ENCODE assay signal across 1 cellular context in the genomic region with DNA sequence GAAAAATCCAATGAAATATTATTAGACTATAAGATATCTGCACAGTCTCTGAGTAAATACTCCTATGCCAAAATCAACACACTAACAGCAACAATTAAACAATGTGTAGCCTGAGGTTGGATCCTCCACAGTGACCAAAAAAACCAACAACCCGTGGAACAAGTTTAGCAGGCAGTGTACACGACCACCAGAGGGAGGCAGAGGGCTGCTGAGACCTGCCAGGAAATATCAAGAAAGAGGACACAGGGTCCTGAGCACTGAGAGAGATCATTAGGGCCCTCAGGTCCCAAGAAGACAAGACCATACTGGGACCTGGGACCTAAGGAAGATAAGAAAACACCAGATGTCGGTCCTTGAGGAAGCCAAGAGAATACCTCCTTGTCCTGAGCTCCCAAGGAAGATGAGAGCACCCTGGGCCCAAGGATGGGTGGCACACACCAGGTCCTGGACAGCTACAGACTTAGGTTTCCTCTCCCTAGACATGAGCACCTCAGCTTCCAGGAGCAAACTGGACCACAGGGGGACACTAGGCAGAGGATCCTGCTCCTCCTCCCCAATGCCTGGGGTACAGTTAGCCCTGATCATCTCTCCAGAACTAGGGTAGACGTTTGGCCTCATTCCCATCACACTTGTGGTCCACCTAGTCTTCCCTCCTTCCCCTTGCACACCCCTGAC.
TF ChIP-seq lines count a peak whose summit lies in the region.

No MANE protein-coding gene starts in this region.

TF ChIP-seq in HEK293, 187 proteins besides CTCF, POLR2A, EP300 and RAD21 (continued from another document and continues in another):
- TF ChIP-seq ZNF48 (tag by site-specific recombination; IDR thresholded peaks at IDR 0.05) (no peak), ZNF274 (IDR thresholded peaks at IDR 0.05; ENCODE audit: low read length) (no peak), ZNF274 (tag by site-specific recombination; IDR thresholded peaks at IDR 0.05; ENCODE audit: borderline replicate concordance) (no peak), ZNF146 (tag by site-specific recombination; IDR thresholded peaks at IDR 0.05) (no peak), ZIC2 (tag by site-specific recombination; IDR thresholded peaks at IDR 0.05) (no peak), IKZF3 (tag by site-specific recombination; IDR thresholded peaks at IDR 0.05) (no peak), ZNF174 (tag by site-specific recombination; IDR thresholded peaks at IDR 0.05) (no peak), ZNF2 (tag by site-specific recombination; IDR thresholded peaks at IDR 0.05) (no peak), ZNF214 (tag by site-specific recombination; IDR thresholded peaks at IDR 0.05; ENCODE audit: borderline replicate concordance) (no peak), ZNF404 (tag by site-specific recombination; IDR thresholded peaks at IDR 0.05) (no peak), ZNF311 (tag by site-specific recombination; IDR thresholded peaks at IDR 0.05; ENCODE audit: borderline replicate concordance) (peak; percentile 62; the same call in 1 of the 2 replicates), KLF8 (tag by site-specific recombination; IDR thresholded peaks at IDR 0.05) (0 out of 2 replicates have a peak, but pooled peaks have one; percentile 15), ZNF473 (tag by site-specific recombination; IDR thresholded peaks at IDR 0.05) (no peak), ZNF610 (tag by site-specific recombination; IDR thresholded peaks at IDR 0.05; ENCODE audit: borderline replicate concordance) (no peak), ZNF530 (tag by site-specific recombination; IDR thresholded peaks at IDR 0.05; ENCODE audit: low read depth) (no peak), EGR2 (tag by site-specific recombination; IDR thresholded peaks at IDR 0.05; ENCODE audit: low read depth) (no peak), ZNF558 (tag by site-specific recombination; IDR thresholded peaks at IDR 0.05) (peak; percentile 11; the same call in 1 of the 2 replicates), ZNF585B (tag by site-specific recombination; IDR thresholded peaks at IDR 0.05) (no peak), ZNF248 (tag by site-specific recombination; IDR thresholded peaks at IDR 0.05) (no peak), ZNF423 (tag by site-specific recombination; IDR thresholded peaks at IDR 0.05) (no peak), ZXDB (tag by site-specific recombination; IDR thresholded peaks at IDR 0.05) (no peak), ZNF623 (tag by site-specific recombination; IDR thresholded peaks at IDR 0.05) (no peak), ZNF776 (tag by site-specific recombination; IDR thresholded peaks at IDR 0.05; ENCODE audit: borderline replicate concordance) (no peak), ZBTB20 (tag by site-specific recombination; IDR thresholded peaks at IDR 0.05) (no peak), ZNF221 (tag by site-specific recombination; IDR thresholded peaks at IDR 0.05; ENCODE audit: borderline replicate concordance) (no peak), ZNF175 (tag by site-specific recombination; IDR thresholded peaks at IDR 0.05) (no peak), YY2 (tag by site-specific recombination; IDR thresholded peaks at IDR 0.05) (no peak), ZNF391 (tag by site-specific recombination; IDR thresholded peaks at IDR 0.05; ENCODE audit: borderline replicate concordance, low read depth) (no peak), ZNF707 (tag by site-specific recombination; IDR thresholded peaks at IDR 0.05) (no peak), ZSCAN16 (tag by site-specific recombination; IDR thresholded peaks at IDR 0.05) (0 out of 2 replicates have a peak, but pooled peaks have one; percentile 4)
- TF ChIP-seq, protein P1, sequence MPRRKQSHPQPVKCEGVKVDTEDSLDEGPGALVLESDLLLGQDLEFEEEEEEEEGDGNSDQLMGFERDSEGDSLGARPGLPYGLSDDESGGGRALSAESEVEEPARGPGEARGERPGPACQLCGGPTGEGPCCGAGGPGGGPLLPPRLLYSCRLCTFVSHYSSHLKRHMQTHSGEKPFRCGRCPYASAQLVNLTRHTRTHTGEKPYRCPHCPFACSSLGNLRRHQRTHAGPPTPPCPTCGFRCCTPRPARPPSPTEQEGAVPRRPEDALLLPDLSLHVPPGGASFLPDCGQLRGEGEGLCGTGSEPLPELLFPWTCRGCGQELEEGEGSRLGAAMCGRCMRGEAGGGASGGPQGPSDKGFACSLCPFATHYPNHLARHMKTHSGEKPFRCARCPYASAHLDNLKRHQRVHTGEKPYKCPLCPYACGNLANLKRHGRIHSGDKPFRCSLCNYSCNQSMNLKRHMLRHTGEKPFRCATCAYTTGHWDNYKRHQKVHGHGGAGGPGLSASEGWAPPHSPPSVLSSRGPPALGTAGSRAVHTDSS (tag by site-specific recombination; IDR thresholded peaks at IDR 0.05): no peak
- TF ChIP-seq, protein P2, sequence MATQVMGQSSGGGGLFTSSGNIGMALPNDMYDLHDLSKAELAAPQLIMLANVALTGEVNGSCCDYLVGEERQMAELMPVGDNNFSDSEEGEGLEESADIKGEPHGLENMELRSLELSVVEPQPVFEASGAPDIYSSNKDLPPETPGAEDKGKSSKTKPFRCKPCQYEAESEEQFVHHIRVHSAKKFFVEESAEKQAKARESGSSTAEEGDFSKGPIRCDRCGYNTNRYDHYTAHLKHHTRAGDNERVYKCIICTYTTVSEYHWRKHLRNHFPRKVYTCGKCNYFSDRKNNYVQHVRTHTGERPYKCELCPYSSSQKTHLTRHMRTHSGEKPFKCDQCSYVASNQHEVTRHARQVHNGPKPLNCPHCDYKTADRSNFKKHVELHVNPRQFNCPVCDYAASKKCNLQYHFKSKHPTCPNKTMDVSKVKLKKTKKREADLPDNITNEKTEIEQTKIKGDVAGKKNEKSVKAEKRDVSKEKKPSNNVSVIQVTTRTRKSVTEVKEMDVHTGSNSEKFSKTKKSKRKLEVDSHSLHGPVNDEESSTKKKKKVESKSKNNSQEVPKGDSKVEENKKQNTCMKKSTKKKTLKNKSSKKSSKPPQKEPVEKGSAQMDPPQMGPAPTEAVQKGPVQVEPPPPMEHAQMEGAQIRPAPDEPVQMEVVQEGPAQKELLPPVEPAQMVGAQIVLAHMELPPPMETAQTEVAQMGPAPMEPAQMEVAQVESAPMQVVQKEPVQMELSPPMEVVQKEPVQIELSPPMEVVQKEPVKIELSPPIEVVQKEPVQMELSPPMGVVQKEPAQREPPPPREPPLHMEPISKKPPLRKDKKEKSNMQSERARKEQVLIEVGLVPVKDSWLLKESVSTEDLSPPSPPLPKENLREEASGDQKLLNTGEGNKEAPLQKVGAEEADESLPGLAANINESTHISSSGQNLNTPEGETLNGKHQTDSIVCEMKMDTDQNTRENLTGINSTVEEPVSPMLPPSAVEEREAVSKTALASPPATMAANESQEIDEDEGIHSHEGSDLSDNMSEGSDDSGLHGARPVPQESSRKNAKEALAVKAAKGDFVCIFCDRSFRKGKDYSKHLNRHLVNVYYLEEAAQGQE (tag by site-specific recombination; IDR thresholded peaks at IDR 0.05): no peak
- TF ChIP-seq, protein P3, sequence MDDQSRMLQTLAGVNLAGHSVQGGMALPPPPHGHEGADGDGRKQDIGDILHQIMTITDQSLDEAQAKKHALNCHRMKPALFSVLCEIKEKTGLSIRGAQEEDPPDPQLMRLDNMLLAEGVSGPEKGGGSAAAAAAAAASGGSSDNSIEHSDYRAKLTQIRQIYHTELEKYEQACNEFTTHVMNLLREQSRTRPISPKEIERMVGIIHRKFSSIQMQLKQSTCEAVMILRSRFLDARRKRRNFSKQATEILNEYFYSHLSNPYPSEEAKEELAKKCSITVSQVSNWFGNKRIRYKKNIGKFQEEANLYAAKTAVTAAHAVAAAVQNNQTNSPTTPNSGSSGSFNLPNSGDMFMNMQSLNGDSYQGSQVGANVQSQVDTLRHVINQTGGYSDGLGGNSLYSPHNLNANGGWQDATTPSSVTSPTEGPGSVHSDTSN (CRISPR knock-in tag; IDR thresholded peaks at IDR 0.05): no peak
- TF ChIP-seq, protein P4, sequence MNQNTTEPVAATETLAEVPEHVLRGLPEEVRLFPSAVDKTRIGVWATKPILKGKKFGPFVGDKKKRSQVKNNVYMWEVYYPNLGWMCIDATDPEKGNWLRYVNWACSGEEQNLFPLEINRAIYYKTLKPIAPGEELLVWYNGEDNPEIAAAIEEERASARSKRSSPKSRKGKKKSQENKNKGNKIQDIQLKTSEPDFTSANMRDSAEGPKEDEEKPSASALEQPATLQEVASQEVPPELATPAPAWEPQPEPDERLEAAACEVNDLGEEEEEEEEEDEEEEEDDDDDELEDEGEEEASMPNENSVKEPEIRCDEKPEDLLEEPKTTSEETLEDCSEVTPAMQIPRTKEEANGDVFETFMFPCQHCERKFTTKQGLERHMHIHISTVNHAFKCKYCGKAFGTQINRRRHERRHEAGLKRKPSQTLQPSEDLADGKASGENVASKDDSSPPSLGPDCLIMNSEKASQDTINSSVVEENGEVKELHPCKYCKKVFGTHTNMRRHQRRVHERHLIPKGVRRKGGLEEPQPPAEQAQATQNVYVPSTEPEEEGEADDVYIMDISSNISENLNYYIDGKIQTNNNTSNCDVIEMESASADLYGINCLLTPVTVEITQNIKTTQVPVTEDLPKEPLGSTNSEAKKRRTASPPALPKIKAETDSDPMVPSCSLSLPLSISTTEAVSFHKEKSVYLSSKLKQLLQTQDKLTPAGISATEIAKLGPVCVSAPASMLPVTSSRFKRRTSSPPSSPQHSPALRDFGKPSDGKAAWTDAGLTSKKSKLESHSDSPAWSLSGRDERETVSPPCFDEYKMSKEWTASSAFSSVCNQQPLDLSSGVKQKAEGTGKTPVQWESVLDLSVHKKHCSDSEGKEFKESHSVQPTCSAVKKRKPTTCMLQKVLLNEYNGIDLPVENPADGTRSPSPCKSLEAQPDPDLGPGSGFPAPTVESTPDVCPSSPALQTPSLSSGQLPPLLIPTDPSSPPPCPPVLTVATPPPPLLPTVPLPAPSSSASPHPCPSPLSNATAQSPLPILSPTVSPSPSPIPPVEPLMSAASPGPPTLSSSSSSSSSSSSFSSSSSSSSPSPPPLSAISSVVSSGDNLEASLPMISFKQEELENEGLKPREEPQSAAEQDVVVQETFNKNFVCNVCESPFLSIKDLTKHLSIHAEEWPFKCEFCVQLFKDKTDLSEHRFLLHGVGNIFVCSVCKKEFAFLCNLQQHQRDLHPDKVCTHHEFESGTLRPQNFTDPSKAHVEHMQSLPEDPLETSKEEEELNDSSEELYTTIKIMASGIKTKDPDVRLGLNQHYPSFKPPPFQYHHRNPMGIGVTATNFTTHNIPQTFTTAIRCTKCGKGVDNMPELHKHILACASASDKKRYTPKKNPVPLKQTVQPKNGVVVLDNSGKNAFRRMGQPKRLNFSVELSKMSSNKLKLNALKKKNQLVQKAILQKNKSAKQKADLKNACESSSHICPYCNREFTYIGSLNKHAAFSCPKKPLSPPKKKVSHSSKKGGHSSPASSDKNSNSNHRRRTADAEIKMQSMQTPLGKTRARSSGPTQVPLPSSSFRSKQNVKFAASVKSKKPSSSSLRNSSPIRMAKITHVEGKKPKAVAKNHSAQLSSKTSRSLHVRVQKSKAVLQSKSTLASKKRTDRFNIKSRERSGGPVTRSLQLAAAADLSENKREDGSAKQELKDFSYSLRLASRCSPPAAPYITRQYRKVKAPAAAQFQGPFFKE (tag by site-specific recombination; IDR thresholded peaks at IDR 0.05; ENCODE audit: borderline replicate concordance): no peak
- TF ChIP-seq, protein P5, sequence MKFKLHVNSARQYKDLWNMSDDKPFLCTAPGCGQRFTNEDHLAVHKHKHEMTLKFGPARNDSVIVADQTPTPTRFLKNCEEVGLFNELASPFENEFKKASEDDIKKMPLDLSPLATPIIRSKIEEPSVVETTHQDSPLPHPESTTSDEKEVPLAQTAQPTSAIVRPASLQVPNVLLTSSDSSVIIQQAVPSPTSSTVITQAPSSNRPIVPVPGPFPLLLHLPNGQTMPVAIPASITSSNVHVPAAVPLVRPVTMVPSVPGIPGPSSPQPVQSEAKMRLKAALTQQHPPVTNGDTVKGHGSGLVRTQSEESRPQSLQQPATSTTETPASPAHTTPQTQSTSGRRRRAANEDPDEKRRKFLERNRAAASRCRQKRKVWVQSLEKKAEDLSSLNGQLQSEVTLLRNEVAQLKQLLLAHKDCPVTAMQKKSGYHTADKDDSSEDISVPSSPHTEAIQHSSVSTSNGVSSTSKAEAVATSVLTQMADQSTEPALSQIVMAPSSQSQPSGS (tag by site-specific recombination; IDR thresholded peaks at IDR 0.05; ENCODE audit: low read depth): no peak
- TF ChIP-seq, protein P6, sequence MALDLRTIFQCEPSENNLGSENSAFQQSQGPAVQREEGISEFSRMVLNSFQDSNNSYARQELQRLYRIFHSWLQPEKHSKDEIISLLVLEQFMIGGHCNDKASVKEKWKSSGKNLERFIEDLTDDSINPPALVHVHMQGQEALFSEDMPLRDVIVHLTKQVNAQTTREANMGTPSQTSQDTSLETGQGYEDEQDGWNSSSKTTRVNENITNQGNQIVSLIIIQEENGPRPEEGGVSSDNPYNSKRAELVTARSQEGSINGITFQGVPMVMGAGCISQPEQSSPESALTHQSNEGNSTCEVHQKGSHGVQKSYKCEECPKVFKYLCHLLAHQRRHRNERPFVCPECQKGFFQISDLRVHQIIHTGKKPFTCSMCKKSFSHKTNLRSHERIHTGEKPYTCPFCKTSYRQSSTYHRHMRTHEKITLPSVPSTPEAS (tag by site-specific recombination; IDR thresholded peaks at IDR 0.05): no peak
- TF ChIP-seq, protein P7, sequence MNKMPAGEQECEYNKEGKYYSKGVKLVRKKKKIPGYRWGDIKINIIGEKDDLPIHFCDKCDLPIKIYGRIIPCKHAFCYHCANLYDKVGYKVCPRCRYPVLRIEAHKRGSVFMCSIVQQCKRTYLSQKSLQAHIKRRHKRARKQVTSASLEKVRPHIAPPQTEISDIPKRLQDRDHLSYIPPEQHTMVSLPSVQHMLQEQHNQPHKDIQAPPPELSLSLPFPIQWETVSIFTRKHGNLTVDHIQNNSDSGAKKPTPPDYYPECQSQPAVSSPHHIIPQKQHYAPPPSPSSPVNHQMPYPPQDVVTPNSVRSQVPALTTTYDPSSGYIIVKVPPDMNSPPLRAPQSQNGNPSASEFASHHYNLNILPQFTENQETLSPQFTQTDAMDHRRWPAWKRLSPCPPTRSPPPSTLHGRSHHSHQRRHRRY (tag by site-specific recombination; IDR thresholded peaks at IDR 0.05): no peak
- TF ChIP-seq, protein P8, sequence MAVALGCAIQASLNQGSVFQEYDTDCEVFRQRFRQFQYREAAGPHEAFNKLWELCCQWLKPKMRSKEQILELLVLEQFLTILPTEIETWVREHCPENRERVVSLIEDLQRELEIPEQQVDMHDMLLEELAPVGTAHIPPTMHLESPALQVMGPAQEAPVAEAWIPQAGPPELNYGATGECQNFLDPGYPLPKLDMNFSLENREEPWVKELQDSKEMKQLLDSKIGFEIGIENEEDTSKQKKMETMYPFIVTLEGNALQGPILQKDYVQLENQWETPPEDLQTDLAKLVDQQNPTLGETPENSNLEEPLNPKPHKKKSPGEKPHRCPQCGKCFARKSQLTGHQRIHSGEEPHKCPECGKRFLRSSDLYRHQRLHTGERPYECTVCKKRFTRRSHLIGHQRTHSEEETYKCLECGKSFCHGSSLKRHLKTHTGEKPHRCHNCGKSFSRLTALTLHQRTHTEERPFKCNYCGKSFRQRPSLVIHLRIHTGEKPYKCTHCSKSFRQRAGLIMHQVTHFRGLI (tag by site-specific recombination; IDR thresholded peaks at IDR 0.05): no peak
